In genomic region chr5:32275421-32275765, GRCh38 we compare ENCODE assay signal across 12 cellular contexts. TPM values are rescaled to one million over a fixed set of nuclear protein-coding genes. Genes with fewer than 3 reads are reported as not detected.
DNase-seq lines count a peak whose midpoint lies in the region; ATAC-seq and TF ChIP-seq lines count a peak whose summit lies in the region.
"Had no signal": no experiment of that assay in that cellular context is flagged by ENCODE, and none has a peak within 500 bp of the region (broad histone marks: within the 10 kb centered on the region; RNA-seq: fewer than 3 reads in every experiment).

No MANE protein-coding gene starts in this region.

- no peak overlapping the region for H2AK9ac ChIP-seq in IMR-90 (replicated peaks; ENCODE audit: low read depth, low read length, poor library complexity)

- POLR2A ChIA-PET in Caco-2 (lab: Charles Lee) (interaction anchor here (0.7 to 1.1 kb wide), 3 partner anchors 45 to 1194 kb away, joined by 3 to 4 read pairs (median 3); no protein-coding TSS in a partner anchor), IMR-90 (lab: Charles Lee; ENCODE audit: unreplicated experiment) (no interaction called here)

- whole genome bisulfite sequencing in IMR-90 (ENCODE audit: extremely low coverage in 2 of 2, insufficient read length in 1 of 2), 2 experiments: no CpG with 5 or more reads among the region's 3 CpGs
- WGBS in endodermal cell (ENCODE audit: insufficient coverage in 1 of 2, insufficient read length in 1 of 2), 2 experiments: 92 to 100% methylated on average over 1 to 3 of the region's 3 CpGs

- H3K27ac ChIP-seq in IMR-90 (ENCODE audit: insufficient read depth, low read length): peak overlapping the region; percentile 71
- no peak overlapping the region for H3K27ac ChIP-seq in endodermal cell (ENCODE audit: low read depth, low read length)

- peak; percentile 34 for ATAC-seq in IMR-90 (ENCODE audit: low read depth)
- ATAC-seq: HCT116 had no signal

- peak overlapping the region; percentile 81 for H3K14ac ChIP-seq in IMR-90 (replicated peaks; ENCODE audit: low read depth, low read length)

- H3K9me3 Mint-ChIP-seq in Caco-2 (ENCODE audit: unreplicated experiment) (no peaks in the 10 kb centered on the region), endodermal cell (peaks cover 5% of the 10 kb centered on the region), neural crest cell (no peaks in the 10 kb centered on the region)

- peaks cover 19% of the 10 kb centered on the region for H3K4me1 Mint-ChIP-seq in Caco-2 (ENCODE audit: low read depth, unreplicated experiment)
- peaks cover 55% of the 10 kb centered on the region for H3K4me1 Mint-ChIP-seq in endodermal cell
- peaks cover 29% of the 10 kb centered on the region for H3K4me1 Mint-ChIP-seq in neural crest cell

- H3K4me3 Mint-ChIP-seq in Caco-2 (ENCODE audit: unreplicated experiment) (no peak overlapping the region), endodermal cell (no peak overlapping the region), neural crest cell (no peak overlapping the region)

- H2BK5ac ChIP-seq in IMR-90 (ENCODE audit: low read depth, low read length, poor library complexity, severe bottlenecking): peak overlapping the region; percentile 65

- H3K79me1 ChIP-seq in IMR-90 (ENCODE audit: low read depth in 1 of 2, low read length in 2 of 2): peaks cover 33 to 34% of the 10 kb centered on the region in 2 experiments

- H3K4me1 ChIP-seq in Caco-2 (peaks cover 26% of the 10 kb centered on the region), IMR-90 (ENCODE audit: control insufficient read depth, insufficient read depth, low read length) (peaks cover 15% of the 10 kb centered on the region), endodermal cell (ENCODE audit: control insufficient read depth, insufficient read depth, low read length) (peaks cover 23% of the 10 kb centered on the region)

- dilution Hi-C loops in IMR-90 (cut with HindIII; ENCODE audit: low sequenced_read_pairs, unreplicated experiment): no loop called here

- H2BK20ac ChIP-seq in IMR-90 (ENCODE audit: low read depth, low read length): no peak overlapping the region

- no peak overlapping the region for H4K5ac ChIP-seq in IMR-90 (ENCODE audit: low read depth, low read length)

- H3K9ac ChIP-seq in IMR-90 (ENCODE audit: low read depth, low read length): no peak overlapping the region
- no peak overlapping the region for H3K9ac ChIP-seq in endodermal cell (ENCODE audit: extremely low read depth, low read length, poor library complexity, severe bottlenecking)

- no peaks in the 10 kb centered on the region for H3K9me3 ChIP-seq in Caco-2
- H3K9me3 ChIP-seq in IMR-90 (ENCODE audit: control insufficient read depth, insufficient read depth, low read length): no peaks in the 10 kb centered on the region
- peaks cover 11% of the 10 kb centered on the region for H3K9me3 ChIP-seq in endodermal cell (ENCODE audit: control insufficient read depth, low read length)

- H3K36me3 ChIP-seq in Caco-2 (ENCODE audit: control insufficient read depth, insufficient read depth, low read length): no peaks in the 10 kb centered on the region
- peaks cover 13% of the 10 kb centered on the region for H3K36me3 ChIP-seq in IMR-90 (ENCODE audit: control insufficient read depth, insufficient read depth, low read length)
- peaks cover 56% of the 10 kb centered on the region for H3K36me3 ChIP-seq in endodermal cell (ENCODE audit: control insufficient read depth, insufficient read depth, low read length)

- H3K27ac Mint-ChIP-seq in Caco-2 (ENCODE audit: unreplicated experiment): peak overlapping the region; percentile 52
- H3K27ac Mint-ChIP-seq in endodermal cell: peak overlapping the region; percentile 78
- H3K27ac Mint-ChIP-seq in neural crest cell (ENCODE audit: unreplicated experiment): peak overlapping the region; percentile 5

- peak overlapping the region; percentile 25; the same call in 1 of the 2 replicates for H3K4me2 ChIP-seq in IMR-90 (ENCODE audit: low read depth, low read length)

- H2BK15ac ChIP-seq in IMR-90 (ENCODE audit: low read depth, low read length): 0 out of 3 replicates have a peak overlapping the region, but pooled peaks have one; percentile 10

- H3K27me3 Mint-ChIP-seq in Caco-2 (ENCODE audit: insufficient read depth, unreplicated experiment) (no peaks in the 10 kb centered on the region), endodermal cell (ENCODE audit: insufficient read depth) (no peaks in the 10 kb centered on the region), neural crest cell (ENCODE audit: low read depth) (no peaks in the 10 kb centered on the region)

- H3K36me3 Mint-ChIP-seq in Caco-2 (ENCODE audit: insufficient read depth, unreplicated experiment) (peaks cover 44% of the 10 kb centered on the region), endodermal cell (ENCODE audit: low read depth) (peaks cover 55% of the 10 kb centered on the region), neural crest cell (ENCODE audit: low read depth) (peaks cover 10% of the 10 kb centered on the region)

- H3K27me3 ChIP-seq in Caco-2 (replicated peaks; ENCODE audit: control insufficient read depth, insufficient read depth, low read length) (no peaks in the 10 kb centered on the region), IMR-90 (ENCODE audit: control insufficient read depth, insufficient read depth, low read length) (no peaks in the 10 kb centered on the region), endodermal cell (ENCODE audit: control insufficient read depth, insufficient read depth, low read length, poor library complexity, severe bottlenecking) (no peaks in the 10 kb centered on the region)

- DNase-seq in Caco-2 (peak; percentile 51 to 66), IMR-90 (no peak), endodermal cell (no peak), neural crest cell (ENCODE audit: low read depth, low spot score) (no peak), NCI-H345 (lab: John Stamatoyannopoulos, UW) (no peak), NAMALWA (ENCODE audit: low spot score) (no peak), posterior vena cava (ENCODE audit: low spot score) (no peak), NCI-H1694 treated with DMSO at 0.1 percent for 48 hours (lab: John Stamatoyannopoulos, UW) (no peak)
- DNase-seq: NCI-H2171 treated with DMSO at 0.1 percent for 48 hours, retina, T-helper 9 cell had no signal

- no peak overlapping the region; the same call in 1 of the 2 replicates for H3K18ac ChIP-seq in IMR-90 (ENCODE audit: low read depth, low read length)

- H3K4me3 ChIP-seq in Caco-2 (ENCODE audit: low read depth, low read length): no peak overlapping the region
- H3K4me3 ChIP-seq in IMR-90 (ENCODE audit: insufficient read depth, low read depth, low read length): no peak overlapping the region
- H3K4me3 ChIP-seq in endodermal cell (ENCODE audit: low read length): no peak overlapping the region

- no TSS peak for BruUV-seq in Caco-2 (replicated peaks; lab: Mats Ljungman, UMichigan)
- no TSS peak for BruUV-seq in IMR-90 (replicated peaks; lab: Mats Ljungman, UMichigan)

- no peak for TF ChIP-seq POLR2A in IMR-90 (IDR thresholded peaks at IDR 0.05; ENCODE audit: low read depth, low read length)

- peaks cover 11% of the 10 kb centered on the region for H3K9me1 ChIP-seq in IMR-90 (ENCODE audit: insufficient read depth, low read length)

- TF ChIP-seq CTCF in Caco-2 (IDR thresholded peaks at IDR 0.05; ENCODE audit: insufficient read depth in 1 of 2, low read depth in 1 of 2, low read length in 1 of 2, severe bottlenecking in 1 of 2, unreplicated experiment in 1 of 2) (no peak), IMR-90 (conservative IDR thresholded peaks at IDR 0.05; ENCODE audit: low read depth, low read length) (no peak), endodermal cell (conservative IDR thresholded peaks at IDR 0.05) (no peak), neural crest cell (conservative IDR thresholded peaks at IDR 0.05) (no peak)

- intact Hi-C loops in Caco-2 (cut with micrococcal nuclease; ENCODE audit: unreplicated experiment) (loop anchor here (1.0 kb wide), 3 partner anchors 26 to 43 kb away; no protein-coding TSS in a partner anchor), IMR-90 (cut with micrococcal nuclease) (no loop called here), posterior vena cava (cut with DNase I) (no loop called here)

- 0 out of 2 replicates have a peak overlapping the region, but pooled peaks have one; percentile 19 for H4K91ac ChIP-seq in IMR-90 (ENCODE audit: insufficient read depth, low read depth, low read length)

- H2AFZ ChIP-seq in IMR-90 (replicated peaks; ENCODE audit: low read length, poor library complexity): no peak overlapping the region

- no peak overlapping the region; the same call in 1 of the 2 replicates for H3K23ac ChIP-seq in IMR-90 (ENCODE audit: low read depth, low read length)

- H2BK120ac ChIP-seq in IMR-90 (ENCODE audit: low read depth, low read length): peak overlapping the region; percentile 48; the same call in 1 of the 2 replicates

- CTCF ChIA-PET in Caco-2 (lab: Charles Lee): interaction anchor here (0.6 kb wide), 1 partner anchor 11 kb away, joined by 3 read pairs; no protein-coding TSS in a partner anchor
- CTCF ChIA-PET in IMR-90 (lab: Yijun Ruan, JAX): no interaction called here

- peak overlapping the region; percentile 13 to 32; a peak in 3 of 4 replicates for H4K8ac ChIP-seq in IMR-90 (ENCODE audit: low read depth in 2 of 2, low read length in 2 of 2)

- H3K56ac ChIP-seq in IMR-90 (ENCODE audit: extremely low read depth, insufficient read depth, low read length): no peak overlapping the region; the same call in 1 of the 2 replicates

- H2AK5ac ChIP-seq in IMR-90 (ENCODE audit: low read depth, low read length): peak overlapping the region; percentile 53; the same call in 1 of the 2 replicates

- in situ Hi-C loops in IMR-90 (cut with MboI; ENCODE audit: low sequenced_read_pairs): no loop called here

- H4K20me1 ChIP-seq in IMR-90 (ENCODE audit: insufficient read depth, low read length): no peaks in the 10 kb centered on the region

- TF ChIP-seq RAD21 in IMR-90 (IDR thresholded peaks at IDR 0.05; ENCODE audit: low read length): no peak

- H3K4ac ChIP-seq in IMR-90 (ENCODE audit: low read depth, low read length): peak overlapping the region; percentile 14; the same call in 1 of the 2 replicates

TF ChIP-seq in IMR-90, 13 proteins besides CTCF, POLR2A, EP300 and RAD21 (continues in another document):
- TF ChIP-seq CHD1 (IDR thresholded peaks at IDR 0.05; ENCODE audit: low read depth, low read length) (no peak), MAZ (IDR thresholded peaks at IDR 0.05; ENCODE audit: borderline replicate concordance, low read depth, low read length) (no peak), MAFK (IDR thresholded peaks at IDR 0.05; ENCODE audit: low read depth, low read length) (no peak), SMC3 (IDR thresholded peaks at IDR 0.05; ENCODE audit: low read depth, low read length) (no peak), NFE2L2 (IDR thresholded peaks at IDR 0.05; ENCODE audit: low read depth, low read length) (no peak), RFX5 (IDR thresholded peaks at IDR 0.05; ENCODE audit: low read depth, low read length) (no peak)

RNA-seq across cellular contexts. Expression of gene MTMR12, which starts 37.3 kb away (rescaled TPM):
- total RNA-seq in Caco-2 (2022) (35.1 and 35.7 TPM in 2 replicates), IMR-90 (2012; rRNA removed) (20.3 and 21.3 TPM in 2 replicates), endodermal cell (10 to 100 TPM; 32.7 to 33.3 TPM), neural crest cell (23.5 and 28.1 TPM in 2 replicates), posterior vena cava (10 to 100 TPM; 45.1 to 58.0 TPM)
- 10.2 and 11.1 TPM in 2 replicates for polyA plus RNA-seq in IMR-90 (2012; rRNA removed)
- polyA plus RNA-seq in IMR-90 (2012; cell fraction: cytosol; rRNA removed): 4.4 and 5.4 TPM in 2 replicates
- 4.1 and 12.2 TPM in 2 replicates for polyA plus RNA-seq in IMR-90 (2012; cell fraction: nucleus; rRNA removed; ENCODE audit: low replicate concordance)
- 24.2 TPM for polyA plus RNA-seq in endodermal cell (2013, experiment 1 of 2)
- polyA plus RNA-seq in endodermal cell (2013, experiment 2 of 2): 22.1 TPM

Comparison
In these comparisons a context has a peak if more than half of its experiments do, and no peak if none do; other contexts are left out.
1. DNase-seq: peak in Caco-2 (2 of 2); none in IMR-90 (single experiment), endodermal cell (single experiment), neural crest cell (single experiment), NCI-H345 (single experiment), NAMALWA (single experiment), posterior vena cava (single experiment) and NCI-H1694 treated with DMSO at 0.1 percent for 48 hours (single experiment).
2. H3K27ac Mint-ChIP-seq: peak in every context shown above with its lines; median percentile 78 in endodermal cell; 52 in Caco-2; 5 in neural crest cell.